Comparison of ENCODE assay signal across 16 cellular contexts in the genomic region with DNA sequence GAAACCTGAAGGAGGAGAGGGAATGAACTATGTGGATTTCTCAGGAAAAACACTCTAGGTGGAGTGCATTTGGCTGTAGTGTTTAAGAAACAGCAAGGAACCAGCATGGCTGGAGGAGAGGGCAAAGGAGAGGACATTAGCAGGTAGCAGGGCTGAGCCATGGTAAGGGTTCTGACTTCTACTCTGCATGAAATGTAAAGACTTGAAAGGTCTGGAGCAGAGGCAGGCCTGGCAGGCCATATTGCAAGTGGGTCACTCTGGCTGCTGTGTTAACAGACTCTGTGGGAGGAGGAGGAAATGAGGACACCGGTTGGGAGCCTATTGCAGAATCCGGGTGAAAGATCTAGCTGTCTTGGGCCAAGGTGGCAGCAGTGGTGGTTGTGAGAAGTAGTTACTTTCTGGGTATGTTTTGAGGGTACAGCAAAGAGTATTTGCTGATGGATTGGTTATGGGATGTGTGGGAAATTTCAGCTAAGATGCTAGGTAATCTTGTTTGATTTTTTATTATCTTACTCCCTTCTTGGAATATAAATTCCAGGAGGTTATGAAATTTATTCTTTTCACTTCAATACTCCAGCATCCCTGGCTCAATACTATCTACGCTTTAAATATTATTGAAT.
DNase-seq lines count a peak whose midpoint lies in the region; FAIRE-seq lines count a peak whose summit lies in the region.
"Had no signal": no experiment of that assay in that cellular context is flagged by ENCODE, and none has a peak within 500 bp of the region (broad histone marks: within the 10 kb centered on the region; RNA-seq: fewer than 3 reads in every experiment).

No MANE protein-coding gene starts in this region.

- DNase-seq in HT-29 (ENCODE audit: low spot score) (peak; percentile 18), SKM-1 (lab: John Stamatoyannopoulos, UW; ENCODE audit: unreplicated experiment) (peak; percentile 75), fibroblast of gingiva (ENCODE audit: low read depth) (peak; percentile 18), retina (peak; percentile 24), AG08396 (ENCODE audit: low spot score) (no peak), RCC 7860 (ENCODE audit: low spot score) (no peak), cortex of kidney (lab: John Stamatoyannopoulos, UW) (no peak)
- DNase-seq: activated CD8-positive, alpha-beta memory T cell treated with anti-CD3 and anti-CD28 coated beads for 24 hours; activated effector memory CD4-positive, alpha-beta T cell treated with anti-CD3 and anti-CD28 coated beads, Interleukin-2, amount 50 U/mL, for 16 hours; mammary epithelial cell; NCI-H1417 treated with DMSO at 0.1 percent for 48 hours; OCI-M1; stimulated activated CD4-positive, alpha-beta T cell treated with anti-CD3 and anti-CD28 coated beads, Interleukin-2, amount 100 ng/mL, for 48 hours; WERI-Rb-1 had no signal

- no peak for FAIRE-seq in RCC 7860 (lab: Jason Lieb, UNC)
- FAIRE-seq: astrocyte, H54 had no signal

Comparison
In these comparisons a context has a peak if more than half of its experiments do, and no peak if none do; other contexts are left out.
1. DNase-seq: peak in HT-29 (single experiment), SKM-1 (single experiment), fibroblast of gingiva (single experiment) and retina (single experiment); none in AG08396 (single experiment), RCC 7860 (single experiment) and cortex of kidney (single experiment).